Comparison of ENCODE assay signal across 16 cellular contexts in genomic region chr4:172392741-172393140, GRCh38.
"Had no signal": no experiment of that assay in that cellular context is flagged by ENCODE, and none has a peak within 500 bp of the region (broad histone marks: within the 10 kb centered on the region; RNA-seq: fewer than 3 reads in every experiment).

No MANE protein-coding gene starts in this region.

- H3K27ac ChIP-seq: SJSA1, SK-N-MC had no signal

- DNase-seq: KBM-7, MV-4-11, NCI-H1092 treated with DMSO at 0.1 percent for 48 hours, NCI-H1694 treated with DMSO at 0.1 percent for 48 hours, NCI-H1930, NCI-H2171, NCI-H226, NCI-H446, NCI-H510A, NCI-H524 treated with DMSO at 0.1 percent for 48 hours, NCI-H774, Right ventricle myocardium superior, SIG-M5, T-helper 2 cell had no signal
